ENCODE assay signal across 8 cellular contexts in genomic region chr1:34597877-34598514, GRCh38.
DNase-seq lines count a peak whose midpoint lies in the region; ATAC-seq, FAIRE-seq and TF ChIP-seq lines count a peak whose summit lies in the region.

No MANE protein-coding gene starts in this region.

- no peaks in the 10 kb centered on the region for H3K27me3 ChIP-seq in Karpas-422 (ENCODE audit: low read length)
- H3K27me3 ChIP-seq in gastrocnemius medialis: no peaks in the 10 kb centered on the region

- no peak overlapping the region for H3K4me2 ChIP-seq in Karpas-422 (ENCODE audit: low read depth, low read length, poor library complexity, severe bottlenecking)

- TF ChIP-seq CTCF in gastrocnemius medialis (IDR thresholded peaks at IDR 0.05 in 4 of 5, conservative IDR thresholded peaks at IDR 0.05 in 1 of 5): peak in 3 of 5 experiments; percentile 32 to 44 (median 35)

- TF ChIP-seq POLR2A in gastrocnemius medialis (IDR thresholded peaks at IDR 0.05): no peak

- no peak for ATAC-seq in gastrocnemius medialis
- no peak for ATAC-seq in HG03571 (IDR thresholded peaks at IDR 0.05; ENCODE audit: unreplicated experiment)
- no peak for ATAC-seq in HG02973 (IDR thresholded peaks at IDR 0.05; ENCODE audit: unreplicated experiment)

- no peak overlapping the region for H2AFZ ChIP-seq in Karpas-422 (ENCODE audit: low read length)

- H3K79me2 ChIP-seq in Karpas-422 (ENCODE audit: low read length): no peaks in the 10 kb centered on the region

- no peaks in the 10 kb centered on the region for H4K20me1 ChIP-seq in Karpas-422 (ENCODE audit: insufficient read depth, low read depth, low read length)

- DNase-seq in ELF-1 (ENCODE audit: low read depth, low spot score) (peak; percentile 77), Karpas-422 (peak; percentile 90), RCC 7860 (ENCODE audit: low spot score) (peak; percentile 23), hepatic stellate cell (ENCODE audit: low spot score) (peak; percentile 21), gastrocnemius medialis (no peak)
- DNase-seq in activated naive CD8-positive, alpha-beta T cell treated with anti-CD3 and anti-CD28 coated beads, Interleukin-2, amount 50 U/mL, for 16 hours (ENCODE audit: low read depth, low spot score): peak; percentile 9

- in situ Hi-C loops in gastrocnemius medialis (cut with MboI; ENCODE audit: low sequenced_read_pairs in 4 of 4): no loop called here

- H3K9me2 ChIP-seq in Karpas-422 (replicated peaks; ENCODE audit: insufficient read depth, low read length): no peaks in the 10 kb centered on the region

- H3K4me1 ChIP-seq in Karpas-422 (ENCODE audit: low read length) (no peaks in the 10 kb centered on the region), gastrocnemius medialis (no peaks in the 10 kb centered on the region)

- H3K27ac ChIP-seq in Karpas-422 (ENCODE audit: low read length): no peak overlapping the region
- H3K27ac ChIP-seq in gastrocnemius medialis: no peak overlapping the region

- H3K9me3 ChIP-seq in Karpas-422 (ENCODE audit: low read length): no peaks in the 10 kb centered on the region
- no peaks in the 10 kb centered on the region for H3K9me3 ChIP-seq in gastrocnemius medialis

- intact Hi-C loops in gastrocnemius medialis (cut with DNase I; ENCODE audit: low total_unique reads): no loop called here

- no peak for FAIRE-seq in RCC 7860 (lab: Jason Lieb, UNC)

- no peak overlapping the region for H3K9ac ChIP-seq in Karpas-422 (ENCODE audit: low read length)

- H3K36me3 ChIP-seq in Karpas-422 (ENCODE audit: insufficient read depth, low read length) (no peaks in the 10 kb centered on the region), gastrocnemius medialis (no peaks in the 10 kb centered on the region)

- H3K4me3 ChIP-seq in Karpas-422 (ENCODE audit: low read length): no peak overlapping the region
- H3K4me3 ChIP-seq in gastrocnemius medialis: no peak overlapping the region

Comparison
In these comparisons a context has a peak if more than half of its experiments do, and no peak if none do; other contexts are left out.
1. DNase-seq: peak in ELF-1 (single experiment), Karpas-422 (single experiment), RCC 7860 (single experiment), activated naive CD8-positive, alpha-beta T cell treated with anti-CD3 and anti-CD28 coated beads, Interleukin-2, amount 50 U/mL, for 16 hours (single experiment) and hepatic stellate cell (single experiment); none in gastrocnemius medialis (0 of 2).